In the genomic region with DNA sequence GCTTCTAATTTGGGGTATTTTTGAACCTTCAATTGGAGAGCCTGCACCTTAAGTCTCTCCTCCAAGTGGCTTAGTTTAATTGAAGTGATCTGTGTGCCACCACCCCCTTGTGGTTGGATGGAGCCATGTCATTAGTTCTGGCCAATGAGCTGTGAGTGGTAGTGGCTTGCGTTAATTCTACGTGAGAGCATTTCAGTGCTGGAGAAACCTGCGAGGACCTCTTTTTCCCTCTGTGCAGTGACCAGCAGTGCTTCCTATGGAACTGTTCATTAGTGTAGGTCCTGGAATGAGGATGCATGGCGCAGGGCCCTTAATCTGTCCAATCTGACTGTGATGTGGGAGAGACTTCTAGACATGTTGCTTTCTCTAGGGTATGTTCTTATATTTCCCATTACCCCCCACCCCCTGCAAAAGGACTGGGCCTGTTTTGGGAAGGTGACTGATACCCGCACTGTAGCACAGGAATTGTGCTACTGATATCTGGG, we compare ENCODE assay signal across 8 cellular contexts. TPM values are rescaled to one million over a fixed set of nuclear protein-coding genes. Genes with fewer than 3 reads are reported as not detected.
A peak's percentile ranks its signal among the peaks of the same experiment; 100 is the strongest.
DNase-seq lines count a peak whose midpoint lies in the region; ATAC-seq, FAIRE-seq and TF ChIP-seq lines count a peak whose summit lies in the region.

No MANE protein-coding gene starts in this region.

- H2BK20ac ChIP-seq in IMR-90 (ENCODE audit: low read depth, low read length): no peak overlapping the region

- H3K9me3 ChIP-seq in IMR-90 (ENCODE audit: control insufficient read depth, insufficient read depth, low read length) (no peaks in the 10 kb centered on the region), SJCRH30 (replicated peaks) (no peaks in the 10 kb centered on the region), heart right ventricle (no peaks in the 10 kb centered on the region)

- H3K79me1 ChIP-seq in IMR-90 (ENCODE audit: low read depth in 1 of 2, low read length in 2 of 2): peaks cover 14 to 41% of the 10 kb centered on the region in 2 experiments; a peak in 3 of 4 replicates

- no peak overlapping the region for H3K23ac ChIP-seq in IMR-90 (ENCODE audit: low read depth, low read length)

- POLR2A ChIA-PET in IMR-90 (lab: Charles Lee; ENCODE audit: unreplicated experiment): no interaction called here

- DNase-seq in Daoy (ENCODE audit: low read depth): peak; percentile 81
- DNase-seq in IMR-90: peak; percentile 75
- peak; percentile 51 to 75 for DNase-seq in SJCRH30
- DNase-seq in activated naive CD4-positive, alpha-beta T cell treated with anti-CD3 and anti-CD28 coated beads, Interleukin-2, amount 50 U/mL, for 16 hours: peak; percentile 66
- DNase-seq in heart right ventricle: peak in 1 of 2 donors; percentile 67
- peak; percentile 72 for DNase-seq in renal cortical epithelial cell (ENCODE audit: low read depth)
- no peak for DNase-seq in HTR-8/SVneo (ENCODE audit: insufficient read length, low spot score)

- no TSS peak for BruUV-seq in IMR-90 (replicated peaks; lab: Mats Ljungman, UMichigan)

- no peak for TF ChIP-seq POLR2A in IMR-90 (IDR thresholded peaks at IDR 0.05; ENCODE audit: low read depth, low read length)

- H2AFZ ChIP-seq in IMR-90 (replicated peaks; ENCODE audit: low read length, poor library complexity): no peak overlapping the region

- dilution Hi-C loops in IMR-90 (cut with HindIII; ENCODE audit: low sequenced_read_pairs, unreplicated experiment): no loop called here

- no peak overlapping the region for H3K14ac ChIP-seq in IMR-90 (replicated peaks; ENCODE audit: low read depth, low read length)

- peak; percentile 50 for ATAC-seq in GM21526 (IDR thresholded peaks at IDR 0.05; ENCODE audit: low FRiP score, unreplicated experiment)
- peak; percentile 57 for ATAC-seq in IMR-90 (ENCODE audit: low read depth)
- ATAC-seq in heart right ventricle: peak in 2 of 8 donors; percentile 28 to 31

- no peak overlapping the region for H4K5ac ChIP-seq in IMR-90 (ENCODE audit: low read depth, low read length)

- H2BK5ac ChIP-seq in IMR-90 (ENCODE audit: low read depth, low read length, poor library complexity, severe bottlenecking): no peak overlapping the region

- H3K4ac ChIP-seq in IMR-90 (ENCODE audit: low read depth, low read length): no peak overlapping the region

- WGBS in IMR-90 (ENCODE audit: extremely low coverage in 2 of 2, insufficient read length in 1 of 2), 2 experiments: no CpG with 5 or more reads among the region's 5 CpGs
- 34 to 40% methylated on average over 5 of the region's 5 CpGs for WGBS in heart right ventricle, 2 donors

- H4K20me1 ChIP-seq in IMR-90 (ENCODE audit: insufficient read depth, low read length): peaks cover 24% of the 10 kb centered on the region

- H2BK120ac ChIP-seq in IMR-90 (ENCODE audit: low read depth, low read length): no peak overlapping the region

- H2AK9ac ChIP-seq in IMR-90 (replicated peaks; ENCODE audit: low read depth, low read length, poor library complexity): no peak overlapping the region

- peak; percentile 71 for TF ChIP-seq RAD21 in IMR-90 (IDR thresholded peaks at IDR 0.05; ENCODE audit: low read length)

- H3K27me3 ChIP-seq in IMR-90 (ENCODE audit: control insufficient read depth, insufficient read depth, low read length) (no peaks in the 10 kb centered on the region), SJCRH30 (no peaks in the 10 kb centered on the region), heart right ventricle (no peaks in the 10 kb centered on the region)

- H2BK15ac ChIP-seq in IMR-90 (ENCODE audit: low read depth, low read length): no peak overlapping the region

- no peak for FAIRE-seq in HTR-8/SVneo (lab: Jason Lieb, UNC)

- in situ Hi-C loops in IMR-90 (cut with MboI; ENCODE audit: low sequenced_read_pairs): loop anchor here (25.0 kb wide), 1 partner anchor 428 kb away; no protein-coding TSS in a partner anchor

- no peak overlapping the region for H3K4me2 ChIP-seq in IMR-90 (ENCODE audit: low read depth, low read length)

- H4K8ac ChIP-seq in IMR-90 (ENCODE audit: low read depth in 2 of 2, low read length in 2 of 2): no peak overlapping the region

- no peak overlapping the region for H4K91ac ChIP-seq in IMR-90 (ENCODE audit: insufficient read depth, low read depth, low read length)

- H3K9ac ChIP-seq in IMR-90 (ENCODE audit: low read depth, low read length): no peak overlapping the region

- CTCF ChIA-PET in IMR-90 (lab: Yijun Ruan, JAX): interaction anchor here (0.6 to 4.2 kb wide), 4 partner anchors 11 to 60 kb away, joined by 3 to 71 read pairs (median 3); no protein-coding TSS in a partner anchor

- H3K4me1 ChIP-seq in IMR-90 (ENCODE audit: control insufficient read depth, insufficient read depth, low read length): peaks cover 11% of the 10 kb centered on the region
- no peaks in the 10 kb centered on the region; the same call in 1 of the 2 replicates for H3K4me1 ChIP-seq in SJCRH30
- peaks cover 9 to 61% (median 30%) of the 10 kb centered on the region in 9 donors for H3K4me1 ChIP-seq in heart right ventricle

- H3K4me3 ChIP-seq in IMR-90 (ENCODE audit: insufficient read depth, low read depth, low read length) (no peak overlapping the region), SJCRH30 (no peak overlapping the region), heart right ventricle (no peak overlapping the region)

- H3K56ac ChIP-seq in IMR-90 (ENCODE audit: extremely low read depth, insufficient read depth, low read length): no peak overlapping the region

- no peak overlapping the region for H3K18ac ChIP-seq in IMR-90 (ENCODE audit: low read depth, low read length)

- H3K27ac ChIP-seq in IMR-90 (ENCODE audit: insufficient read depth, low read length) (no peak overlapping the region), SJCRH30 (no peak overlapping the region), heart right ventricle (no peak overlapping the region)

- 0 out of 2 replicates have a peak, but pooled peaks cover 6% of the 10 kb centered on the region for H3K9me1 ChIP-seq in IMR-90 (ENCODE audit: insufficient read depth, low read length)

- TF ChIP-seq CTCF in IMR-90 (conservative IDR thresholded peaks at IDR 0.05; ENCODE audit: low read depth, low read length): peak; percentile 76
- TF ChIP-seq CTCF in heart right ventricle (IDR thresholded peaks at IDR 0.05): peak; percentile 67 to 87 (median 84)

- intact Hi-C loops in IMR-90 (cut with micrococcal nuclease): loop anchor here (1.0 kb wide), 2 partner anchors 32 to 61 kb away; no protein-coding TSS in a partner anchor
- intact Hi-C loops in heart right ventricle (cut with DNase I): loop anchor here (1.0 to 5.0 kb wide), 5 partner anchors 31 to 61 kb away; no protein-coding TSS in a partner anchor

- H2AK5ac ChIP-seq in IMR-90 (ENCODE audit: low read depth, low read length): no peak overlapping the region

- H3K36me3 ChIP-seq in IMR-90 (ENCODE audit: control insufficient read depth, insufficient read depth, low read length) (peaks cover 10% of the 10 kb centered on the region), SJCRH30 (peaks cover 2% of the 10 kb centered on the region), heart right ventricle (peaks cover 0 to 17% (median 0%) of the 10 kb centered on the region in 9 donors)

TF ChIP-seq in IMR-90, 13 proteins besides CTCF, POLR2A, EP300 and RAD21:
- TF ChIP-seq FOS (IDR thresholded peaks at IDR 0.05; ENCODE audit: low read depth, low read length): no peak
- TF ChIP-seq SMC3 (IDR thresholded peaks at IDR 0.05; ENCODE audit: low read depth, low read length): peak; percentile 76
- no peak for TF ChIP-seq MAFK (IDR thresholded peaks at IDR 0.05; ENCODE audit: low read depth, low read length)

RNA-seq across cellular contexts. Expression of a gene that starts 3.8 kb away (rescaled TPM):
- 37.4 and 39.8 TPM in 2 replicates for total RNA-seq in Daoy (2014; rRNA removed; shearing (Covaris generic))
- total RNA-seq in IMR-90 (2012; rRNA removed) (23.6 and 31.2 TPM in 2 replicates), heart right ventricle (10 to 100 TPM in 3 of 10 donors, 1 to 10 TPM in 7; 4.5 to 65.0 (median 6.7) TPM), renal cortical epithelial cell (20.5 and 24.2 TPM in 2 replicates)
- polyA plus RNA-seq in IMR-90 (2012; rRNA removed) (29.8 and 35.6 TPM in 2 replicates), heart right ventricle (1 to 10 TPM; 5.6 to 8.3 TPM)
- 24.4 and 28.0 TPM in 2 replicates for polyA plus RNA-seq in IMR-90 (2012; cell fraction: cytosol; rRNA removed)
- polyA plus RNA-seq in IMR-90 (2012; cell fraction: nucleus; rRNA removed; ENCODE audit: low replicate concordance): 17.9 and 23.2 TPM in 2 replicates
- 33.1 and 34.6 TPM in 2 replicates for total RNA-seq in SJCRH30 (2014; rRNA removed; shearing (Covaris generic))

RNA-seq across cellular contexts. Expression of a gene that starts 17.1 kb away (rescaled TPM):
- total RNA-seq in Daoy (2014; rRNA removed; shearing (Covaris generic)): 78.2 and 87.8 TPM in 2 replicates
- total RNA-seq in IMR-90 (2012; rRNA removed) (34.2 and 45.8 TPM in 2 replicates), heart right ventricle (10 to 100 TPM; 17.1 to 24.2 (median 19.4) TPM), renal cortical epithelial cell (34.8 and 63.4 TPM in 2 replicates)
- polyA plus RNA-seq in IMR-90 (2012; rRNA removed) (14.1 and 18.0 TPM in 2 replicates), heart right ventricle (10 to 100 TPM; 10.0 to 10.5 TPM)
- polyA plus RNA-seq in IMR-90 (2012; cell fraction: cytosol; rRNA removed): 7.1 and 7.9 TPM in 2 replicates
- 6.4 and 18.4 TPM in 2 replicates for polyA plus RNA-seq in IMR-90 (2012; cell fraction: nucleus; rRNA removed; ENCODE audit: low replicate concordance)
- 45.4 and 46.6 TPM in 2 replicates for total RNA-seq in SJCRH30 (2014; rRNA removed; shearing (Covaris generic))

RNA-seq across cellular contexts. Expression of a gene that starts 49.7 kb away (rescaled TPM):
- total RNA-seq in Daoy (2014; rRNA removed; shearing (Covaris generic)): 76.1 and 81.1 TPM in 2 replicates
- total RNA-seq in IMR-90 (2012; rRNA removed) (45.3 and 49.5 TPM in 2 replicates), heart right ventricle (10 to 100 TPM in 9 of 10 donors, 1 to 10 TPM in 1; 9.3 to 32.8 (median 13.6) TPM), renal cortical epithelial cell (36.8 and 40.1 TPM in 2 replicates)
- polyA plus RNA-seq in IMR-90 (2012; rRNA removed) (69.3 and 72.0 TPM in 2 replicates), heart right ventricle (10 to 100 TPM; 22.7 to 23.0 TPM)
- 76.2 and 79.9 TPM in 2 replicates for polyA plus RNA-seq in IMR-90 (2012; cell fraction: cytosol; rRNA removed)
- 87.3 and 216 TPM in 2 replicates for polyA plus RNA-seq in IMR-90 (2012; cell fraction: nucleus; rRNA removed; ENCODE audit: low replicate concordance)
- 43.2 and 47.9 TPM in 2 replicates for total RNA-seq in SJCRH30 (2014; rRNA removed; shearing (Covaris generic))
